Comparison of ENCODE assay signal across 19 cellular contexts in the genomic region with DNA sequence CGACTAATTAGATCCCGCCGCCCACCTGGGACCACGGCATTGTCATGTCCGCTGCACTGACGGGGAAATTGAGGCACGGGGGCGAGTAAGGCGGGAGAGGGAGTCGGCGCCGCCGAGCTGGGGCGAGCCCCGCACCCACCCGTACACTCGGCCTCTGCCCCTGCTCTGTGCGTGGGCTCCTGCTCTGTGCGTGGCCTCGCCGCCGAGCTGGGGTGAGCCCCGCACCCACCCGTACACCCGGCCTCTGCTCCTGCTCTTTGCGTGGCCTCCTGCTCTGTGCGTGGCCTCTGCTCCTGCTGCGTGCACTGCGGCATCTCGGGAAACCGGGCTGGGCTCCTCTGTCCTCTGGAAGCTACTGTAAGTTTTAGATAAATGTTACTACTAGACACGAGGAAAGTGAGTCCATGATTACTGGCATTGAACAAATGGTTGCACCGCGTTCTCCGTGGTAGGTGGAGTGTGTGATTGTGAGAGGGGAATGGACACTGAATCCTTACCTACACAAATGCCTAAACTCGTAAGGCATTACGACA. TPM values are rescaled to one million over a fixed set of nuclear protein-coding genes. Genes with fewer than 3 reads are reported as not detected.
A peak's percentile ranks its signal among the peaks of the same experiment; 100 is the strongest.
DNase-seq lines count a peak whose midpoint lies in the region; ATAC-seq, FAIRE-seq and TF ChIP-seq lines count a peak whose summit lies in the region.
"Had no signal": no experiment of that assay in that cellular context is flagged by ENCODE, and none has a peak within 500 bp of the region (broad histone marks: within the 10 kb centered on the region; RNA-seq: fewer than 3 reads in every experiment).

No MANE protein-coding gene starts in this region.

- TF ChIP-seq POLR2A in H1 (IDR thresholded peaks at IDR 0.05; ENCODE audit: control extremely low read depth in 1 of 2, low read depth in 2 of 2, low read length in 2 of 2), result no peak

- H3K27ac Mint-ChIP-seq in CD4-positive, CD25-positive, alpha-beta regulatory T cell, result peak overlapping the region in 2 of 3 donors; percentile 36 to 60
- peak overlapping the region; percentile 54 for H3K27ac Mint-ChIP-seq in nephron progenitor cell
- H3K27ac Mint-ChIP-seq: H9 had no signal

- no peak overlapping the region for H2BK20ac ChIP-seq in H1 (ENCODE audit: low read length)

- no peak overlapping the region for H2AFZ ChIP-seq in H1 (ENCODE audit: low read length)

- H3K4me2 ChIP-seq in H1 (ENCODE audit: insufficient read depth in 1 of 2, low read depth in 2 of 2, low read length in 2 of 2), result no peak overlapping the region
- H3K4me2 ChIP-seq: BLaER1 had no signal

- H3K27me3 ChIP-seq in CD4-positive, CD25-positive, alpha-beta regulatory T cell (ENCODE audit: control insufficient read depth, insufficient read depth, low read length), result no peaks in the 10 kb centered on the region
- no peaks in the 10 kb centered on the region for H3K27me3 ChIP-seq in H1 (replicated peaks in 1 of 4; ENCODE audit: control insufficient read depth in 3 of 4, extremely low read depth in 1 of 4, insufficient read depth in 3 of 4, low read length in 3 of 4)
- H3K27me3 ChIP-seq: BLaER1, MG63 had no signal

- H4K91ac ChIP-seq in H1 (replicated peaks; ENCODE audit: insufficient read length, low read length), result no peak overlapping the region

- H3K4ac ChIP-seq in H1 (replicated peaks; ENCODE audit: insufficient read length, low read depth, low read length), result no peak overlapping the region

- H2BK12ac ChIP-seq in H1 (ENCODE audit: low read depth, low read length), result no peak overlapping the region

- POLR2A ChIA-PET in H1 (lab: Charles Lee; ENCODE audit: partially characterized antibody), result no interaction called here

- intact Hi-C loops in posterior vena cava (cut with DNase I), result no loop called here

- peaks cover 0 to 3% of the 10 kb centered on the region in 2 experiments for H4K20me1 ChIP-seq in H1 (replicated peaks in 1 of 2; ENCODE audit: control insufficient read depth in 1 of 2, insufficient read depth in 2 of 2, low read length in 2 of 2)
- H4K20me1 ChIP-seq: BLaER1 had no signal

- no peak overlapping the region; the same call in 1 of the 2 replicates for H2BK5ac ChIP-seq in H1 (ENCODE audit: low read depth, low read length)

- CTCF ChIA-PET in H1 (lab: Charles Lee; ENCODE audit: partially characterized antibody), result interaction anchor here (1.4 kb wide), 1 partner anchor 14 kb away, joined by 4 read pairs; no protein-coding TSS in a partner anchor

- H3K27ac ChIP-seq in CD4-positive, CD25-positive, alpha-beta regulatory T cell (ENCODE audit: insufficient read depth, low read length, poor library complexity, severe bottlenecking), result no peak overlapping the region
- H3K27ac ChIP-seq in H1 (ENCODE audit: low read depth, low read length), result no peak overlapping the region
- H3K27ac ChIP-seq: 22Rv1, BLaER1 had no signal

- no peak overlapping the region for H3K4me3 ChIP-seq in CD4-positive, CD25-positive, alpha-beta regulatory T cell (ENCODE audit: low read depth, low read length)
- H3K4me3 ChIP-seq in H1 (ENCODE audit: extremely low read depth in 1 of 4, insufficient read depth in 2 of 4, low read depth in 3 of 4, low read length in 4 of 4), result no peak overlapping the region
- H3K4me3 ChIP-seq: BLaER1, MG63 had no signal

- FAIRE-seq in H1 (lab: Jason Lieb, UNC), result no peak

- no peaks in the 10 kb centered on the region for H3K4me1 ChIP-seq in CD4-positive, CD25-positive, alpha-beta regulatory T cell (ENCODE audit: control insufficient read depth, insufficient read depth, low read length, poor library complexity, severe bottlenecking)
- peaks cover 0 to 2% (median 0%) of the 10 kb centered on the region in 4 experiments; a peak in 1 of 7 replicates for H3K4me1 ChIP-seq in H1 (replicated peaks in 1 of 4; ENCODE audit: control insufficient read depth in 3 of 4, insufficient read depth in 4 of 4, low read length in 3 of 4)

- no peak overlapping the region for H2AK5ac ChIP-seq in H1 (ENCODE audit: low read depth, low read length)

- peaks cover 37% of the 10 kb centered on the region for H3K36me3 ChIP-seq in CD4-positive, CD25-positive, alpha-beta regulatory T cell (ENCODE audit: control insufficient read depth, insufficient read depth, low read length)
- H3K36me3 ChIP-seq in H1 (ENCODE audit: control insufficient read depth in 2 of 4, insufficient read depth in 4 of 4, low read length in 3 of 4), result no peaks in the 10 kb centered on the region; a peak in 2 of 8 replicates
- H3K36me3 ChIP-seq: BLaER1, MG63 had no signal

- H2BK120ac ChIP-seq in H1 (replicated peaks; ENCODE audit: low read depth, low read length), result no peak overlapping the region

- H3K79me1 ChIP-seq in H1 (ENCODE audit: low read depth, low read length), result no peaks in the 10 kb centered on the region

- H3K9me3 ChIP-seq in CD4-positive, CD25-positive, alpha-beta regulatory T cell (ENCODE audit: control insufficient read depth in 2 of 2, low read length in 2 of 2), result no peaks in the 10 kb centered on the region
- H3K9me3 ChIP-seq in H1 (ENCODE audit: insufficient read depth in 2 of 2, low read depth in 1 of 2, low read length in 1 of 2), result no peaks in the 10 kb centered on the region
- H3K9me3 ChIP-seq: BLaER1, MG63 had no signal

- TF ChIP-seq CTCF in H1 (IDR thresholded peaks at IDR 0.05; ENCODE audit: control extremely low read depth in 1 of 3, insufficient read depth in 1 of 3, low read depth in 1 of 3, low read length in 3 of 3), result no peak
- TF ChIP-seq CTCF in nephron progenitor cell (IDR thresholded peaks at IDR 0.05), result no peak

- no peak overlapping the region for H3K14ac ChIP-seq in H1 (ENCODE audit: insufficient read length)

- peak overlapping the region; percentile 18; the same call in 1 of the 2 replicates for H4K8ac ChIP-seq in H1 (ENCODE audit: extremely low read depth, insufficient read depth, low read length)

- H3K27me3 Mint-ChIP-seq in CD4-positive, CD25-positive, alpha-beta regulatory T cell, result peaks cover 4% of the 10 kb centered on the region
- H3K27me3 Mint-ChIP-seq in nephron progenitor cell (ENCODE audit: low read depth, poor library complexity), result peaks cover 1% of the 10 kb centered on the region

- H3K79me2 ChIP-seq in H1 (ENCODE audit: control insufficient read depth in 1 of 2, insufficient read depth in 2 of 2, low read length in 2 of 2), result no peaks in the 10 kb centered on the region

- no peak overlapping the region; the same call in 1 of the 2 replicates for H3K18ac ChIP-seq in H1 (ENCODE audit: extremely low read depth, low read length)

- no peak overlapping the region for H4K5ac ChIP-seq in H1 (ENCODE audit: insufficient read length, low read depth, low read length)

- H3K9me3 Mint-ChIP-seq in CD4-positive, CD25-positive, alpha-beta regulatory T cell, result no peaks in the 10 kb centered on the region
- H3K9me3 Mint-ChIP-seq in nephron progenitor cell, result no peaks in the 10 kb centered on the region
- H3K9me3 Mint-ChIP-seq: H9 had no signal

- 94% methylated on average over 36 of the region's 37 CpGs; no CpG with 5 or more reads in 1 of the 2 experiments for WGBS in H1 (ENCODE audit: extremely low coverage in 1 of 2, insufficient coverage in 1 of 2, insufficient read length in 1 of 2, insufficient replicate concordance in 2 of 2, low coverage in 1 of 2, low lambda C conversion rate in 2 of 2, missing lambda C conversion rate in 1 of 2), 2 experiments

- no peak overlapping the region for H3K23ac ChIP-seq in H1 (ENCODE audit: insufficient read length)

- no peak for ATAC-seq in CD4-positive, CD25-positive, alpha-beta regulatory T cell (ENCODE audit: low read depth in 2 of 2)
- ATAC-seq in HG03354 (IDR thresholded peaks at IDR 0.05; ENCODE audit: poor library complexity, severe bottlenecking, unreplicated experiment), result no peak
- ATAC-seq: Panc1 had no signal

- H3K56ac ChIP-seq in H1 (replicated peaks; ENCODE audit: insufficient read length, low read depth, low read length), result no peak overlapping the region

- H3K9ac ChIP-seq in H1 (replicated peaks in 1 of 4; ENCODE audit: extremely low read depth in 1 of 4, low read depth in 3 of 4, low read length in 3 of 4), result no peak overlapping the region
- H3K9ac ChIP-seq: BLaER1 had no signal

- H3K23me2 ChIP-seq in H1 (ENCODE audit: low read depth, low read length), result no peaks in the 10 kb centered on the region

- no peak for TF ChIP-seq RAD21 in H1 (IDR thresholded peaks at IDR 0.05 in 1 of 2, conservative IDR thresholded peaks at IDR 0.05 in 1 of 2; ENCODE audit: low read depth in 2 of 2, low read length in 2 of 2)

- no peak overlapping the region for H3K4me3 Mint-ChIP-seq in CD4-positive, CD25-positive, alpha-beta regulatory T cell
- no peak overlapping the region for H3K4me3 Mint-ChIP-seq in nephron progenitor cell
- H3K4me3 Mint-ChIP-seq: H9 had no signal

- H2BK15ac ChIP-seq in H1 (ENCODE audit: low read length), result no peak overlapping the region

- DNase-seq in NCI-H2227 treated with DMSO at 0.1 percent for 48 hours (lab: John Stamatoyannopoulos, UW), result peak; percentile 2
- DNase-seq in NCI-H2227 (lab: John Stamatoyannopoulos, UW; ENCODE audit: unreplicated experiment), result no peak
- no peak for DNase-seq in CD4-positive, CD25-positive, alpha-beta regulatory T cell
- no peak for DNase-seq in H1 (ENCODE audit: low read depth in 1 of 2, low spot score in 2 of 2)
- no peak for DNase-seq in nephron progenitor cell
- DNase-seq in posterior vena cava (ENCODE audit: low spot score), result no peak
- DNase-seq in cerebellum (ENCODE audit: low spot score), result no peak
- DNase-seq: DMS 273 treated with DMSO at 0.1 percent for 48 hours, H9, MG63, NCI-H1105 treated with DMSO at 0.1 percent for 48 hours, NCI-H187, NCI-H446 treated with DMSO at 0.1 percent for 48 hours, NCI-H748 treated with DMSO at 0.1 percent for 48 hours had no signal

- no peak for TF ChIP-seq EP300 in H1 (IDR thresholded peaks at IDR 0.05; ENCODE audit: borderline replicate concordance in 1 of 2, low read depth in 2 of 2, low read length in 2 of 2)

- H3K4me1 Mint-ChIP-seq in CD4-positive, CD25-positive, alpha-beta regulatory T cell, result peaks cover 0 to 11% (median 2%) of the 10 kb centered on the region in 4 donors
- H3K4me1 Mint-ChIP-seq in nephron progenitor cell, result peaks cover 16% of the 10 kb centered on the region

- H3K36me3 Mint-ChIP-seq in CD4-positive, CD25-positive, alpha-beta regulatory T cell, result peaks cover 17% of the 10 kb centered on the region
- no peaks in the 10 kb centered on the region for H3K36me3 Mint-ChIP-seq in nephron progenitor cell (ENCODE audit: low read depth)

TF ChIP-seq in H1, 55 proteins besides CTCF, POLR2A, EP300 and RAD21 (continues in another document):
- no peak for TF ChIP-seq SP1 (IDR thresholded peaks at IDR 0.05; ENCODE audit: low read depth, low read length)

RNA-seq across cellular contexts. Expression of a gene that starts 0.8 kb away (rescaled TPM):
- 0.20 TPM for total RNA-seq in CD4-positive, CD25-positive, alpha-beta regulatory T cell
- polyA plus RNA-seq in CD4-positive, CD25-positive, alpha-beta regulatory T cell, result not detected
- not detected in 2 replicates for total RNA-seq in H1 (2021; fragmentation: NEBNext Ultra II Directional; extraction: Animal tissue kit (Norgen Biotek cat#: 25700))
- polyA plus RNA-seq in H1 (2011; rRNA removed), result not detected in 2 replicates
- polyA plus RNA-seq in H1 (2011; cell fraction: cytosol; rRNA removed), result not detected
- polyA plus RNA-seq in H1 (2011; cell fraction: nucleus; rRNA removed), result not detected
- polyA plus RNA-seq in H1 (2012, experiment 1 of 2), result not detected in 4 replicates
- polyA plus RNA-seq in H1 (2012, experiment 2 of 2), result not detected
- polyA plus RNA-seq in H1 (2013, experiment 1 of 2), result not detected
- polyA plus RNA-seq in H1 (2013, experiment 2 of 2), result not detected
- polyA minus RNA-seq in H1 (2011; rRNA and poly(A)+ RNA removed), result not detected in 2 replicates
- not detected for polyA minus RNA-seq in H1 (2011; cell fraction: cytosol; rRNA and poly(A)+ RNA removed)
- not detected for polyA minus RNA-seq in H1 (2011; cell fraction: nucleus; rRNA and poly(A)+ RNA removed)
- total RNA-seq in posterior vena cava (under 1 TPM; 0.42 to 0.95 TPM), cerebellum (not detected)
- total RNA-seq: Daoy, H9 had no signal
